In genomic region chr19:1932395-1932794, GRCh38 we compare ENCODE assay signal across 16 cellular contexts. TPM values are rescaled to one million over a fixed set of nuclear protein-coding genes. Genes with fewer than 3 reads are reported as not detected.
DNase-seq lines count a peak whose midpoint lies in the region; TF ChIP-seq lines count a peak whose summit lies in the region.
"Had no signal": no experiment of that assay in that cellular context is flagged by ENCODE, and none has a peak within 500 bp of the region (broad histone marks: within the 10 kb centered on the region; RNA-seq: fewer than 3 reads in every experiment).

No MANE protein-coding gene starts in this region.

- H3K36me3 Mint-ChIP-seq in IgD-negative memory B cell (peaks cover 4% of the 10 kb centered on the region), neural progenitor cell (peaks cover 5% of the 10 kb centered on the region), progenitor cell of endocrine pancreas (ENCODE audit: insufficient read depth) (peaks cover 5% of the 10 kb centered on the region)
- no peaks in the 10 kb centered on the region for H3K36me3 Mint-ChIP-seq in dendritic cell treated with granulocyte-macrophage colony-stimulating factor and Interleukin-4, amounts not matched to agents 40 ng/mL and 50 ng/mL, for 4 days (ENCODE audit: low read depth)
- H3K36me3 Mint-ChIP-seq: CD14-positive monocyte; CD8-positive, alpha-beta T cell had no signal

- H3K9ac ChIP-seq in neural progenitor cell = no peak overlapping the region

- DNase-seq in neural progenitor cell (ENCODE audit: low spot score) = no peak
- no peak for DNase-seq in G401 (ENCODE audit: low spot score)
- no peak for DNase-seq in progenitor cell of endocrine pancreas (ENCODE audit: low spot score, unreplicated experiment)
- DNase-seq in ascending aorta (ENCODE audit: low spot score in 2 of 2) = no peak
- no peak for DNase-seq in stimulated activated CD4-positive, alpha-beta T cell treated with anti-CD3 and anti-CD28 coated beads, Interleukin-12 subunit alpha, Interleukin-12 subunit beta, amount 100 ng/mL, for 4 hours
- DNase-seq: Caco-2; CD8-positive, alpha-beta T cell; DMS53; HFFc6 had no signal

- H3K27ac ChIP-seq in neural progenitor cell (no peak overlapping the region), ascending aorta (no peak overlapping the region)
- H3K27ac ChIP-seq: A549 had no signal

- no peak overlapping the region for H3K4me3 ChIP-seq in neural progenitor cell
- no peak overlapping the region for H3K4me3 ChIP-seq in ascending aorta
- H3K4me3 ChIP-seq: A549, GM12878, HAP-1, K562 had no signal

- H3K27ac Mint-ChIP-seq in IgD-negative memory B cell (peak overlapping the region; percentile 76 to 89 (median 84)), neural progenitor cell (no peak overlapping the region), progenitor cell of endocrine pancreas (no peak overlapping the region)
- H3K27ac Mint-ChIP-seq in dendritic cell treated with granulocyte-macrophage colony-stimulating factor and Interleukin-4, amounts not matched to agents 40 ng/mL and 50 ng/mL, for 4 days = peak overlapping the region; percentile 28
- H3K27ac Mint-ChIP-seq: CD8-positive, alpha-beta T cell; HFFc6 had no signal

- H3K27me3 Mint-ChIP-seq in IgD-negative memory B cell = peaks cover 2% of the 10 kb centered on the region
- H3K27me3 Mint-ChIP-seq in dendritic cell treated with granulocyte-macrophage colony-stimulating factor and Interleukin-4, amounts not matched to agents 40 ng/mL and 50 ng/mL, for 4 days = peaks cover 7% of the 10 kb centered on the region
- H3K27me3 Mint-ChIP-seq in neural progenitor cell (ENCODE audit: insufficient read depth, low read depth) = peaks cover 4% of the 10 kb centered on the region
- peaks cover 10% of the 10 kb centered on the region for H3K27me3 Mint-ChIP-seq in progenitor cell of endocrine pancreas

- H3F3A ChIP-seq in neural progenitor cell (ENCODE audit: low read depth) = peaks cover 12% of the 10 kb centered on the region

- H3K79me2 ChIP-seq in neural progenitor cell (ENCODE audit: low read depth) = no peaks in the 10 kb centered on the region

- peak overlapping the region in 3 of 4 donors; percentile 48 to 89 (median 72) for H3K4me3 Mint-ChIP-seq in IgD-negative memory B cell
- no peak overlapping the region for H3K4me3 Mint-ChIP-seq in dendritic cell treated with granulocyte-macrophage colony-stimulating factor and Interleukin-4, amounts not matched to agents 40 ng/mL and 50 ng/mL, for 4 days
- peak overlapping the region; percentile 48 for H3K4me3 Mint-ChIP-seq in neural progenitor cell
- H3K4me3 Mint-ChIP-seq in progenitor cell of endocrine pancreas (ENCODE audit: low read depth) = no peak overlapping the region
- H3K4me3 Mint-ChIP-seq: CD8-positive, alpha-beta T cell; HFFc6 had no signal

- H3K9me3 ChIP-seq in neural progenitor cell (ENCODE audit: low read depth) (no peaks in the 10 kb centered on the region), ascending aorta (no peaks in the 10 kb centered on the region)

- no peaks in the 10 kb centered on the region for H3K4me1 ChIP-seq in neural progenitor cell
- H3K4me1 ChIP-seq in ascending aorta = peaks cover 3 to 9% of the 10 kb centered on the region in 2 donors

- no peaks in the 10 kb centered on the region for H4K20me1 ChIP-seq in neural progenitor cell (ENCODE audit: low read depth)

- no peak overlapping the region for H2AFZ ChIP-seq in neural progenitor cell (replicated peaks)

- TF ChIP-seq CTCF in neural progenitor cell (IDR thresholded peaks at IDR 0.05) (no peak), progenitor cell of endocrine pancreas (IDR thresholded peaks at IDR 0.05; ENCODE audit: unreplicated experiment) (no peak), ascending aorta (IDR thresholded peaks at IDR 0.05) (no peak)

- H3K4me1 Mint-ChIP-seq in IgD-negative memory B cell = peaks cover 21 to 36% (median 31%) of the 10 kb centered on the region in 3 donors
- peaks cover 60% of the 10 kb centered on the region for H3K4me1 Mint-ChIP-seq in dendritic cell treated with granulocyte-macrophage colony-stimulating factor and Interleukin-4, amounts not matched to agents 40 ng/mL and 50 ng/mL, for 4 days (ENCODE audit: low read depth)
- peaks cover 10% of the 10 kb centered on the region for H3K4me1 Mint-ChIP-seq in neural progenitor cell
- peaks cover 2% of the 10 kb centered on the region for H3K4me1 Mint-ChIP-seq in progenitor cell of endocrine pancreas (ENCODE audit: low read depth)

- H3K9me3 Mint-ChIP-seq in IgD-negative memory B cell = peaks cover 0 to 3% (median 0%) of the 10 kb centered on the region in 3 donors
- H3K9me3 Mint-ChIP-seq in dendritic cell treated with granulocyte-macrophage colony-stimulating factor and Interleukin-4, amounts not matched to agents 40 ng/mL and 50 ng/mL, for 4 days = peaks cover 14% of the 10 kb centered on the region
- peaks cover 15% of the 10 kb centered on the region for H3K9me3 Mint-ChIP-seq in neural progenitor cell
- H3K9me3 Mint-ChIP-seq in progenitor cell of endocrine pancreas (ENCODE audit: low read depth) = peaks cover 11% of the 10 kb centered on the region
- H3K9me3 Mint-ChIP-seq: CD8-positive, alpha-beta T cell had no signal

- H3K4me2 ChIP-seq in neural progenitor cell = no peak overlapping the region
- H3K4me2 ChIP-seq: A549 had no signal

- intact Hi-C loops in dendritic cell treated with granulocyte-macrophage colony-stimulating factor and Interleukin-4, amounts not matched to agents 40 ng/mL and 50 ng/mL, for 4 days (cut with micrococcal nuclease) = no loop called here
- intact Hi-C loops in ascending aorta (cut with DNase I) = no loop called here

- peaks cover 11% of the 10 kb centered on the region for H3K27me3 ChIP-seq in neural progenitor cell
- no peaks in the 10 kb centered on the region for H3K27me3 ChIP-seq in ascending aorta

- H3K36me3 ChIP-seq in neural progenitor cell (no peaks in the 10 kb centered on the region), ascending aorta (no peaks in the 10 kb centered on the region)
- H3K36me3 ChIP-seq: HAP-1 had no signal

- in situ Hi-C loops in G401 (cut with HindIII; ENCODE audit: low sequenced_read_pairs) = no loop called here

RNA-seq across cellular contexts. Expression of gene CSNK1G2, which starts 8.6 kb away (rescaled TPM):
- polyA plus RNA-seq in IgD-negative memory B cell = 28.8 TPM
- total RNA-seq in neural progenitor cell (ENCODE audit: low replicate concordance) (49.6 and 161 TPM in 2 replicates), progenitor cell of endocrine pancreas (96.8 and 103 TPM in 2 replicates), ascending aorta (79.6 TPM)
- total RNA-seq in G401 (2014; rRNA removed; shearing (Covaris generic)) = 74.7 and 81.9 TPM in 2 replicates

RNA-seq across cellular contexts. Expression of gene ADAT3, which starts 27.2 kb away (rescaled TPM):
- 7.4 TPM for polyA plus RNA-seq in IgD-negative memory B cell
- total RNA-seq in neural progenitor cell (ENCODE audit: low replicate concordance) = 2.4 and 6.5 TPM in 2 replicates
- 8.6 and 13.5 TPM in 2 replicates for total RNA-seq in G401 (2014; rRNA removed; shearing (Covaris generic))
- total RNA-seq in progenitor cell of endocrine pancreas = 14.1 and 16.2 TPM in 2 replicates
- total RNA-seq in ascending aorta = 18.4 TPM

RNA-seq across cellular contexts. Expression of gene SCAMP4, which starts 27.2 kb away (rescaled TPM):
- 43.1 TPM for polyA plus RNA-seq in IgD-negative memory B cell
- total RNA-seq in neural progenitor cell (ENCODE audit: low replicate concordance) (11.5 and 67.6 TPM in 2 replicates), progenitor cell of endocrine pancreas (101 and 102 TPM in 2 replicates), ascending aorta (322 TPM)
- 45.9 and 70.6 TPM in 2 replicates for total RNA-seq in G401 (2014; rRNA removed; shearing (Covaris generic))

RNA-seq across cellular contexts. Expression of gene ABHD17A, which starts 47.1 kb away (rescaled TPM):
- polyA plus RNA-seq in IgD-negative memory B cell = 107 TPM
- total RNA-seq in neural progenitor cell (ENCODE audit: low replicate concordance) = 20.2 and 87.0 TPM in 2 replicates
- total RNA-seq in G401 (2014; rRNA removed; shearing (Covaris generic)) = 94.4 and 130 TPM in 2 replicates
- 46.5 and 48.8 TPM in 2 replicates for total RNA-seq in progenitor cell of endocrine pancreas
- 278 TPM for total RNA-seq in ascending aorta

Comparison
In these comparisons a context has a peak if more than half of its experiments do, and no peak if none do; other contexts are left out.
1. H3K27ac Mint-ChIP-seq: peak in IgD-negative memory B cell (3 of 3) and dendritic cell treated with granulocyte-macrophage colony-stimulating factor and Interleukin-4, amounts not matched to agents 40 ng/mL and 50 ng/mL, for 4 days (single experiment); none in neural progenitor cell (single experiment) and progenitor cell of endocrine pancreas (single experiment).
2. H3K4me3 Mint-ChIP-seq: peak in IgD-negative memory B cell (3 of 4) and neural progenitor cell (single experiment); none in dendritic cell treated with granulocyte-macrophage colony-stimulating factor and Interleukin-4, amounts not matched to agents 40 ng/mL and 50 ng/mL, for 4 days (single experiment) and progenitor cell of endocrine pancreas (single experiment).